ENCODE assay signal across 2 cellular contexts in the genomic region with DNA sequence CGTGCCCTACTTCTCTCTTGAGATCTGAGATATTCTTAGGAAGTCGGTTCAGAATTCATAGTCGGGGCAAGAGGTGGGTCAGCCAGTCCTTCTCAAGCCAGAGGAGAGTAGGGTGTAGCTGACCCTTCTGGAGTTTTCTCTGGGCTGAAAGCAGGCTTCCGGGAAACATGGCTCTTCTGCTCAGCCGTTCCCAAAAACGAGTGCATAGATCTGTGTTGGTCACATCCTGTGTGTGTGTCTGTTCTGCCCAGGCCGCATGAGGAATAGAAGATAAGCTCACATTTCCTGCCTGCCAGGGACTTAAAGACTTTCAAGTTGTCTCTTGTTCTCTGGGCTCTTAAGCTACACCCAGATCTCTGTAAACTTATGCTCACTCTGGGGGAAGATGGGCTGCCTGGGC.
TF ChIP-seq lines count a peak whose summit lies in the region.

No MANE protein-coding gene starts in this region.

TF ChIP-seq in SK-N-SH, 30 proteins besides CTCF, POLR2A, EP300 and RAD21 (continued from another document):
- TF ChIP-seq TCF12 (IDR thresholded peaks at IDR 0.05): no peak
- no peak for TF ChIP-seq IRF3 (IDR thresholded peaks at IDR 0.05; ENCODE audit: low read depth, low read length)
- no peak for TF ChIP-seq GABPA (IDR thresholded peaks at IDR 0.05; ENCODE audit: low read depth)

TF ChIP-seq in SK-N-SH treated with all-trans-retinoic acid at 6 μM for 48 hours, 23 proteins besides CTCF, POLR2A, EP300 and RAD21 (continued from another document):
- no peak for TF ChIP-seq TSHZ2 (CRISPR knock-in tag; IDR thresholded peaks at IDR 0.05)
- TF ChIP-seq, protein P1, sequence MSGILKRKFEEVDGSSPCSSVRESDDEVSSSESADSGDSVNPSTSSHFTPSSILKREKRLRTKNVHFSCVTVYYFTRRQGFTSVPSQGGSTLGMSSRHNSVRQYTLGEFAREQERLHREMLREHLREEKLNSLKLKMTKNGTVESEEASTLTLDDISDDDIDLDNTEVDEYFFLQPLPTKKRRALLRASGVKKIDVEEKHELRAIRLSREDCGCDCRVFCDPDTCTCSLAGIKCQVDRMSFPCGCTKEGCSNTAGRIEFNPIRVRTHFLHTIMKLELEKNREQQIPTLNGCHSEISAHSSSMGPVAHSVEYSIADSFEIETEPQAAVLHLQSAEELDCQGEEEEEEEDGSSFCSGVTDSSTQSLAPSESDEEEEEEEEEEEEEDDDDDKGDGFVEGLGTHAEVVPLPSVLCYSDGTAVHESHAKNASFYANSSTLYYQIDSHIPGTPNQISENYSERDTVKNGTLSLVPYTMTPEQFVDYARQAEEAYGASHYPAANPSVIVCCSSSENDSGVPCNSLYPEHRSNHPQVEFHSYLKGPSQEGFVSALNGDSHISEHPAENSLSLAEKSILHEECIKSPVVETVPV (CRISPR knock-in tag; IDR thresholded peaks at IDR 0.05): no peak
- TF ChIP-seq CSDC2 (CRISPR knock-in tag; IDR thresholded peaks at IDR 0.05): no peak
- TF ChIP-seq TOX (CRISPR knock-in tag; IDR thresholded peaks at IDR 0.05; ENCODE audit: borderline replicate concordance): no peak
- TF ChIP-seq ESRRG (CRISPR knock-in tag; IDR thresholded peaks at IDR 0.05): no peak
- TF ChIP-seq ZFP30 (CRISPR knock-in tag; IDR thresholded peaks at IDR 0.05): no peak
- TF ChIP-seq ZNF8 (CRISPR knock-in tag; IDR thresholded peaks at IDR 0.05): no peak
- TF ChIP-seq ZC3H10 (CRISPR knock-in tag; IDR thresholded peaks at IDR 0.05): no peak
